21 cellular contexts compared by ENCODE assay signal in the genomic region with DNA sequence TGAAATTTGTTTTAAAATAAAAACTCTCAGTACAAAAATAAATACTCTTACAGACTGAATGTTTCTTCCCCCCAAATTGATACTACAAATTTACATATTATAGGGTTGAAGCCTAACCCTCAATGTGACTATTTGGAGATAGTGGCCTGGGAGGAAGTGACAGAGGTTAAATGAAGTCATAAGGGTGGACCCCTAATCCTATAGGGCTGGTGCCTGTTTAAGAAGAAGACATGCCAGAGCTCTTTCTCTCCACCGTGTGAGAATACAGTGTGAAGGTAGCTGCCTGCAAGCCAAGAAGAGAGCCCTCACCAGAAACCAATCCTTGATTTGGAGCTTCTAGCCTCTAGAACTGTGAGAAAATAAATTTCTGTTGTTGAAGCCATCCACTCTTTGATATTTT.
"Had no signal": no experiment of that assay in that cellular context is flagged by ENCODE, and none has a peak within 500 bp of the region (broad histone marks: within the 10 kb centered on the region; RNA-seq: fewer than 3 reads in every experiment).

No MANE protein-coding gene starts in this region.

- H3K9me3 Mint-ChIP-seq: activated CD4-positive, alpha-beta T cell treated with anti-CD3 and anti-CD28 coated beads, Interleukin-2, amount 10 ng/mL, durations not matched to agents 7 days and 5 days; activated CD8-positive, alpha-beta T cell treated with anti-CD3 and anti-CD28 coated beads for 36 hours; activated naive CD4-positive, alpha-beta T cell treated with anti-CD3 and anti-CD28 coated beads, Interleukin-2, amount 10 ng/mL, durations not matched to agents 7 days and 5 days; natural killer cell had no signal

- H3K36me3 Mint-ChIP-seq: natural killer cell had no signal

- FAIRE-seq: bronchial epithelial cell, endometrium had no signal

- H3K4me3 Mint-ChIP-seq: activated CD4-positive, alpha-beta T cell treated with anti-CD3 and anti-CD28 coated beads, Interleukin-2, amount 10 ng/mL, durations not matched to agents 7 days and 5 days; activated CD8-positive, alpha-beta memory T cell treated with anti-CD3 and anti-CD28 coated beads, Interleukin-2, amount 10 ng/mL, durations not matched to agents 7 days and 5 days; activated CD8-positive, alpha-beta T cell treated with anti-CD3 and anti-CD28 coated beads for 36 hours; activated naive CD4-positive, alpha-beta T cell treated with anti-CD3 and anti-CD28 coated beads, Interleukin-2, amount 10 ng/mL, durations not matched to agents 7 days and 5 days; natural killer cell had no signal

- H3K4me3 ChIP-seq: coronary artery, left ventricle myocardium inferior, prostate gland, upper lobe of left lung had no signal

- ATAC-seq: activated CD4-positive, CD25-positive, alpha-beta regulatory T cell treated with anti-CD3 and anti-CD28 coated beads, Interleukin-2, amount 50 U/mL, for 24 hours; activated CD8-positive, alpha-beta memory T cell treated with anti-CD3 and anti-CD28 coated beads, Interleukin-2, amount 10 ng/mL, durations not matched to agents 7 days and 5 days; activated CD8-positive, alpha-beta T cell treated with anti-CD3 and anti-CD28 coated beads for 36 hours; foreskin keratinocyte; stimulated activated naive CD8-positive, alpha-beta T cell treated with anti-CD3 and anti-CD28 coated beads, Interleukin-15, Interleukin-2, amounts not matched to agents 100 U/mL and 50 U/mL, for 24 hours had no signal

- H3K27ac Mint-ChIP-seq: activated CD4-positive, alpha-beta T cell treated with anti-CD3 and anti-CD28 coated beads, Interleukin-2, amount 10 ng/mL, durations not matched to agents 7 days and 5 days; activated CD8-positive, alpha-beta memory T cell treated with anti-CD3 and anti-CD28 coated beads, Interleukin-2, amount 10 ng/mL, durations not matched to agents 7 days and 5 days; activated CD8-positive, alpha-beta T cell treated with anti-CD3 and anti-CD28 coated beads for 36 hours; activated naive CD4-positive, alpha-beta T cell treated with anti-CD3 and anti-CD28 coated beads, Interleukin-2, amount 10 ng/mL, durations not matched to agents 7 days and 5 days; natural killer cell had no signal

- DNase-seq: activated CD4-positive, alpha-beta T cell treated with anti-CD3 and anti-CD28 coated beads, Interleukin-2, amount 10 ng/mL, durations not matched to agents 7 days and 5 days; activated CD8-positive, alpha-beta memory T cell treated with anti-CD3 and anti-CD28 coated beads, Interleukin-2, amount 10 ng/mL, durations not matched to agents 7 days and 5 days; activated CD8-positive, alpha-beta T cell treated with anti-CD3 and anti-CD28 coated beads for 36 hours; activated effector memory CD4-positive, alpha-beta T cell treated with anti-CD3 and anti-CD28 coated beads, Interleukin-2, amount 50 U/mL, for 16 hours; activated naive CD4-positive, alpha-beta T cell treated with anti-CD3 and anti-CD28 coated beads, Interleukin-2, amount 10 ng/mL, durations not matched to agents 7 days and 5 days; activated T-cell treated with anti-CD3 and anti-CD28 coated beads for 4 hours; amygdala; cerebellar nuclear complex; foreskin keratinocyte; kidney glomerular epithelial cell; left ventricle myocardium inferior; midbrain; natural killer cell; stimulated activated CD4-positive, alpha-beta T cell treated with anti-CD3 and anti-CD28 coated beads, Interleukin-4, amount 100 ng/mL, for 24 hours; stimulated activated naive CD8-positive, alpha-beta T cell treated with anti-CD3 and anti-CD28 coated beads, Interleukin-15, Interleukin-2, amounts not matched to agents 100 U/mL and 50 U/mL, for 24 hours; upper lobe of left lung had no signal

- H3K27me3 Mint-ChIP-seq: activated CD4-positive, alpha-beta T cell treated with anti-CD3 and anti-CD28 coated beads, Interleukin-2, amount 10 ng/mL, durations not matched to agents 7 days and 5 days; activated CD8-positive, alpha-beta memory T cell treated with anti-CD3 and anti-CD28 coated beads, Interleukin-2, amount 10 ng/mL, durations not matched to agents 7 days and 5 days; activated CD8-positive, alpha-beta T cell treated with anti-CD3 and anti-CD28 coated beads for 36 hours; activated naive CD4-positive, alpha-beta T cell treated with anti-CD3 and anti-CD28 coated beads, Interleukin-2, amount 10 ng/mL, durations not matched to agents 7 days and 5 days had no signal

- H3K4me1 Mint-ChIP-seq: activated CD8-positive, alpha-beta memory T cell treated with anti-CD3 and anti-CD28 coated beads, Interleukin-2, amount 10 ng/mL, durations not matched to agents 7 days and 5 days had no signal
